Comparison of ENCODE assay signal across 8 cellular contexts in the genomic region with DNA sequence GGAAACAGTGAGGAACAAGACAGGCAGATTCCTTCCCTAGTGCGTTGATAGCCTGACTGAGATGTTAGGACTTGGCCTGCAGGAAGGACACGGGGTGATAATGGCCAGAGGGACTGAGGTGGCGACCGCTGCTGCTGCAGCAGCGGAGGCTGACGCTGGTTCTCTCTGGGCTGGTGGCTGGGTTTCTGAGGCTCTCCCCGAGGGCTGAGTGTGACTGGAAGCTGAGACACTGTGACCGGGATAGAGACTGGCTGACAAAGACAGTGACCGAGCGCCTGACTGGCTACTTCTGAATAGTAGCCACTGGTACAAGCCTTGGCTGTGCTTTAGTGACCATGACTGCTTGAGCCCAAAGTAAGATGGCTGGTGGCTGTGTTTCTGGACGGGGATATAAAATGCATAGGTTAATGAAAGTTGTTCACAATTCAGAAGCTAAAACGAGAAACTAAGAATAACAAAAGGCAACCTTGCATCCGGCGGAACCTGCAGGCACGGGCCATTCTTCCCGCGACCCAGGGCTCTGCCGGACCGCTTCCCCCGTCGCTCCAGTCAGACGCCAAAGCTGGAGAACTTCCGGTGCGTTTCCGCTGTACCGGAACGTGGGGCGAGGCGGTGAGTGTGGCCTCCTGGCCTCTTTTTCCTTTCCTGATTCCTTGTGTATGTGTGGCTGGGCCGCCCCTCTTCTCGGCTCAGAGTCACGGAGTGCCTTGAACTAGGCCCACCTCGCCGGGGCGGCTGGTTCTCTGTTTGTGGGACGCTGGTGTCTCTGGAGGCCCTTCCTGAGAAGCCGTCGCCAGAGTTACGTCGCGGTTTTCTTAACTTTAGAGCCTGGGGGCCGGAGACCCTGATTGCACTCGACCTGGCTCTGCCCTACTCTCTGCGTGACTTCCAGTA. TPM values are rescaled to one million over a fixed set of nuclear protein-coding genes. Genes with fewer than 3 reads are reported as not detected.
A peak's percentile ranks its signal among the peaks of the same experiment; 100 is the strongest.
DNase-seq lines count a peak whose midpoint lies in the region; ATAC-seq, FAIRE-seq and TF ChIP-seq lines count a peak whose summit lies in the region.

A gene with protein sequence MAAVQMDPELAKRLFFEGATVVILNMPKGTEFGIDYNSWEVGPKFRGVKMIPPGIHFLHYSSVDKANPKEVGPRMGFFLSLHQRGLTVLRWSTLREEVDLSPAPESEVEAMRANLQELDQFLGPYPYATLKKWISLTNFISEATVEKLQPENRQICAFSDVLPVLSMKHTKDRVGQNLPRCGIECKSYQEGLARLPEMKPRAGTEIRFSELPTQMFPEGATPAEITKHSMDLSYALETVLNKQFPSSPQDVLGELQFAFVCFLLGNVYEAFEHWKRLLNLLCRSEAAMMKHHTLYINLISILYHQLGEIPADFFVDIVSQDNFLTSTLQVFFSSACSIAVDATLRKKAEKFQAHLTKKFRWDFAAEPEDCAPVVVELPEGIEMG (plus strand): TSS at position 587 of the 894 bp plus-strand sequence. CDS start 3,391 bp downstream, outside the sequence.

- peak; percentile 78 for ATAC-seq in HG02678 (IDR thresholded peaks at IDR 0.05; ENCODE audit: unreplicated experiment)
- ATAC-seq in GM19023 (IDR thresholded peaks at IDR 0.05; ENCODE audit: unreplicated experiment), result no peak

- WGBS in small intestine, 3 donors, result 13 to 15% (median 15%) methylated on average over 42 to 44 of the region's 44 CpGs

- H3K27ac ChIP-seq in breast epithelium (peak within 1 kb of the TSS; percentile 61 to 89), small intestine (ENCODE audit: low read depth in 1 of 2, low read length in 1 of 2) (peak within 1 kb of the TSS; percentile 38 to 86)

- H3K9me3 ChIP-seq in breast epithelium (no peaks in the 10 kb centered on the region), small intestine (ENCODE audit: control insufficient read depth, low read depth) (no peaks in the 10 kb centered on the region)

- H3K4me3 ChIP-seq in WI38 (ENCODE audit: low read depth, low read length) (peak within 1 kb of the TSS; percentile 96), breast epithelium (peak within 1 kb of the TSS; percentile 68 to 91 (median 69)), small intestine (ENCODE audit: low read depth in 1 of 2, low read length in 2 of 2) (peak within 1 kb of the TSS; percentile 75 to 86)

- H3K36me3 ChIP-seq in breast epithelium, result peaks cover 5% of the 10 kb centered on the region
- peaks cover 6 to 13% of the 10 kb centered on the region in 2 donors for H3K36me3 ChIP-seq in small intestine (ENCODE audit: control insufficient read depth in 2 of 2, insufficient read depth in 2 of 2, low read length in 2 of 2)

- no peaks in the 10 kb centered on the region for H3K27me3 ChIP-seq in breast epithelium
- H3K27me3 ChIP-seq in small intestine (ENCODE audit: control insufficient read depth in 2 of 2, insufficient read depth in 2 of 2, low read length in 2 of 2), result no peaks in the 10 kb centered on the region

- no peak for TF ChIP-seq POLR2A in breast epithelium (IDR thresholded peaks at IDR 0.05)

- H3K4me1 ChIP-seq in breast epithelium (peaks cover 0 to 2% of the 10 kb centered on the region in 2 donors), small intestine (ENCODE audit: control insufficient read depth in 2 of 2, insufficient read depth in 1 of 2, low read depth in 1 of 2, low read length in 1 of 2) (no peaks in the 10 kb centered on the region)

- intact Hi-C loops in breast epithelium (cut with DNase I; ENCODE audit: low total_unique reads), result no loop called here

- TF ChIP-seq CTCF in WI38 (IDR thresholded peaks at IDR 0.05; ENCODE audit: low read depth, low read length) (no peak), breast epithelium (IDR thresholded peaks at IDR 0.05) (no peak)

- no peak for FAIRE-seq in small intestine (lab: Jason Lieb, UNC)

- DNase-seq in ELR (ENCODE audit: low read depth) (peak; percentile 90), NCI-H2196 (lab: John Stamatoyannopoulos, UW; ENCODE audit: unreplicated experiment) (peak; percentile 80), breast epithelium (ENCODE audit: low spot score in 2 of 2) (peak; percentile 45 to 79), iPS-NIHi7 (ENCODE audit: extremely low spot score) (peak; percentile 88), small intestine (peak; percentile 88)

RNA-seq across cellular contexts. Expression of the gene that starts here (rescaled TPM):
- total RNA-seq in breast epithelium, result 10 to 100 TPM; 32.1 to 38.5 (median 36.5) TPM
- polyA plus RNA-seq in small intestine, result 10 to 100 TPM; 15.7 to 24.2 (median 22.2) TPM
